Comparison of ENCODE assay signal across 11 cellular contexts in the genomic region with DNA sequence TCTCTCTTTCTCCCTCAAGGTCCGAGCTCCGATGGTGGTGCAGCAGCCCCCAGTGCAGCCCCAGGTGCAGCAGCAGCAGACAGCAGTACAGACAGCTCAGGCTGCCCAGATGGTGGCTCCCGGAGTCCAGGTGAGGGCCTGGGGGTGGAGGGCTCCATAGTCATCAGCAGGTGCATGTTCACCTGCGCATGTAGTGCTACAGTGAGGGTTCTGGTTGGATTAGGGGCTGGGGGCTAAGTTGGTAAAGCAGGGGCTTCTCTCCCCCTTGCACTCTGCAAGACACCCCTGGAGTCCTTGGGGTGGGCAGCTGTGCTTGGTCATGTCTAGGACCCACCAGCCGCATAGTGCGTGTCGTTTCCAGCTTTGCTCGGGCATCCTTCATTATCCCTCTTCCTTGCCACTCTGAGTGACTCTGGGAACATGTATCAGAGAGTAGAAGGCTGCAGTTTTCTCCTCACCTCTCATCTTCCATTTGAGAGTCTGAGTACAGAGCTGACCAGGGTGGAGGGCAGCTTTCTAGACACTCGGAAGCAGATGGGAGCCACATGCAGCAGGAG.
DNase-seq lines count a peak whose midpoint lies in the region; ATAC-seq and TF ChIP-seq lines count a peak whose summit lies in the region.
"Had no signal": no experiment of that assay in that cellular context is flagged by ENCODE, and none has a peak within 500 bp of the region (broad histone marks: within the 10 kb centered on the region; RNA-seq: fewer than 3 reads in every experiment).

No MANE protein-coding gene starts in this region.

- no peaks in the 10 kb centered on the region for H3K9me3 ChIP-seq in right atrium auricular region
- H3K9me3 ChIP-seq in spleen: no peaks in the 10 kb centered on the region

- no peak for TF ChIP-seq POLR2A in spleen (IDR thresholded peaks at IDR 0.05)

- peak overlapping the region; percentile 83 for H3K4me3 Mint-ChIP-seq in HFFc6
- H3K4me3 Mint-ChIP-seq in activated T-helper 2 cell treated with anti-CD3 and anti-CD28 coated beads, Interferon-gamma antibody, Interleukin-2, Interleukin-4, amounts not matched to agents 10 μg/mL and 5 μg/mL and 100 μg/mL, durations not matched to agents 14 hours and 24 hours and 36 hours (ENCODE audit: low read depth): no peak overlapping the region
- H3K4me3 Mint-ChIP-seq: dendritic cell treated with granulocyte-macrophage colony-stimulating factor and Interleukin-4, amounts not matched to agents 40 ng/mL and 50 ng/mL, for 4 days; neural crest cell had no signal

- DNase-seq in HFFc6 (no peak), right atrium auricular region (ENCODE audit: low spot score) (no peak), spleen (peak; percentile 64), germinal center (ENCODE audit: low spot score) (no peak)
- DNase-seq in activated T-helper 2 cell treated with anti-CD3 and anti-CD28 coated beads, Interferon-gamma antibody, Interleukin-2, Interleukin-4, amounts not matched to agents 10 μg/mL and 5 μg/mL and 100 μg/mL, durations not matched to agents 14 hours and 24 hours and 36 hours (ENCODE audit: low spot score): no peak
- DNase-seq in stimulated activated CD4-positive, alpha-beta T cell treated with anti-CD3 and anti-CD28 coated beads, Interleukin-12 subunit alpha, Interleukin-12 subunit beta, amount 100 ng/mL, for 4 hours: no peak
- DNase-seq: KBM-7 had no signal

- ATAC-seq in GM21390 (IDR thresholded peaks at IDR 0.05; ENCODE audit: unreplicated experiment) (no peak), HG03571 (IDR thresholded peaks at IDR 0.05; ENCODE audit: unreplicated experiment) (no peak)

- H3K27ac ChIP-seq in right atrium auricular region: peak overlapping the region; percentile 64 to 66
- H3K27ac ChIP-seq in spleen: peak overlapping the region; percentile 20 to 83 (median 64)

- H3K4me1 ChIP-seq in right atrium auricular region (peaks cover 0 to 38% of the 10 kb centered on the region in 2 donors), spleen (peaks cover 44 to 88% (median 76%) of the 10 kb centered on the region in 6 donors)

- intact Hi-C loops in activated T-helper 2 cell treated with anti-CD3 and anti-CD28 coated beads, Interferon-gamma antibody, Interleukin-2, Interleukin-4, amounts not matched to agents 10 μg/mL and 5 μg/mL and 100 μg/mL, durations not matched to agents 14 hours and 24 hours and 36 hours (cut with micrococcal nuclease): loop anchor here (10.0 kb wide), 1 partner anchor 144 kb away; no protein-coding TSS in a partner anchor
- intact Hi-C loops in spleen (cut with DNase I; ENCODE audit: low total_unique reads): loop anchor here (10.0 kb wide), 1 partner anchor 54 kb away; no protein-coding TSS in a partner anchor

- H3K27me3 ChIP-seq in right atrium auricular region (no peaks in the 10 kb centered on the region), spleen (replicated peaks in 1 of 7) (no peaks in the 10 kb centered on the region)

- H3K36me3 ChIP-seq in right atrium auricular region: peaks cover 81% of the 10 kb centered on the region
- H3K36me3 ChIP-seq in spleen: peaks cover 3 to 96% (median 78%) of the 10 kb centered on the region in 6 donors

- H3K4me1 Mint-ChIP-seq in HFFc6 (ENCODE audit: low read depth): peaks cover 86% of the 10 kb centered on the region
- H3K4me1 Mint-ChIP-seq in activated T-helper 2 cell treated with anti-CD3 and anti-CD28 coated beads, Interferon-gamma antibody, Interleukin-2, Interleukin-4, amounts not matched to agents 10 μg/mL and 5 μg/mL and 100 μg/mL, durations not matched to agents 14 hours and 24 hours and 36 hours (ENCODE audit: low read depth): peaks cover 63% of the 10 kb centered on the region

- 82 to 91% (median 88%) methylated on average over 7 to 9 of the region's 9 CpGs for WGBS in spleen, 5 donors

- H3K4me3 ChIP-seq in right atrium auricular region (no peak overlapping the region), spleen (peak overlapping the region in 1 of 8 donors; percentile 11)

- H3K27ac Mint-ChIP-seq in HFFc6: peak overlapping the region; percentile 98
- H3K27ac Mint-ChIP-seq in activated T-helper 2 cell treated with anti-CD3 and anti-CD28 coated beads, Interferon-gamma antibody, Interleukin-2, Interleukin-4, amounts not matched to agents 10 μg/mL and 5 μg/mL and 100 μg/mL, durations not matched to agents 14 hours and 24 hours and 36 hours: peak overlapping the region; percentile 68
- H3K27ac Mint-ChIP-seq: dendritic cell treated with granulocyte-macrophage colony-stimulating factor and Interleukin-4, amounts not matched to agents 40 ng/mL and 50 ng/mL, for 4 days had no signal

- H3K27me3 Mint-ChIP-seq in HFFc6 (ENCODE audit: insufficient read depth): peaks cover 13% of the 10 kb centered on the region
- no peaks in the 10 kb centered on the region for H3K27me3 Mint-ChIP-seq in activated T-helper 2 cell treated with anti-CD3 and anti-CD28 coated beads, Interferon-gamma antibody, Interleukin-2, Interleukin-4, amounts not matched to agents 10 μg/mL and 5 μg/mL and 100 μg/mL, durations not matched to agents 14 hours and 24 hours and 36 hours (ENCODE audit: low read depth)
- H3K27me3 Mint-ChIP-seq: dendritic cell treated with granulocyte-macrophage colony-stimulating factor and Interleukin-4, amounts not matched to agents 40 ng/mL and 50 ng/mL, for 4 days had no signal

- H3K9me3 Mint-ChIP-seq in HFFc6: no peaks in the 10 kb centered on the region
- no peaks in the 10 kb centered on the region for H3K9me3 Mint-ChIP-seq in activated T-helper 2 cell treated with anti-CD3 and anti-CD28 coated beads, Interferon-gamma antibody, Interleukin-2, Interleukin-4, amounts not matched to agents 10 μg/mL and 5 μg/mL and 100 μg/mL, durations not matched to agents 14 hours and 24 hours and 36 hours
- H3K9me3 Mint-ChIP-seq: dendritic cell treated with granulocyte-macrophage colony-stimulating factor and Interleukin-4, amounts not matched to agents 40 ng/mL and 50 ng/mL, for 4 days; neural crest cell had no signal

- peaks cover 43% of the 10 kb centered on the region for H3K36me3 Mint-ChIP-seq in HFFc6 (ENCODE audit: low read depth)
- H3K36me3 Mint-ChIP-seq in activated T-helper 2 cell treated with anti-CD3 and anti-CD28 coated beads, Interferon-gamma antibody, Interleukin-2, Interleukin-4, amounts not matched to agents 10 μg/mL and 5 μg/mL and 100 μg/mL, durations not matched to agents 14 hours and 24 hours and 36 hours (ENCODE audit: low read depth): peaks cover 87% of the 10 kb centered on the region

- TF ChIP-seq CTCF in HFFc6 (IDR thresholded peaks at IDR 0.05) (no peak), right atrium auricular region (IDR thresholded peaks at IDR 0.05) (no peak), spleen (IDR thresholded peaks at IDR 0.05 in 8 of 11, conservative IDR thresholded peaks at IDR 0.05 in 3 of 11) (no peak)
